13 cellular contexts compared by ENCODE assay signal in the genomic region with DNA sequence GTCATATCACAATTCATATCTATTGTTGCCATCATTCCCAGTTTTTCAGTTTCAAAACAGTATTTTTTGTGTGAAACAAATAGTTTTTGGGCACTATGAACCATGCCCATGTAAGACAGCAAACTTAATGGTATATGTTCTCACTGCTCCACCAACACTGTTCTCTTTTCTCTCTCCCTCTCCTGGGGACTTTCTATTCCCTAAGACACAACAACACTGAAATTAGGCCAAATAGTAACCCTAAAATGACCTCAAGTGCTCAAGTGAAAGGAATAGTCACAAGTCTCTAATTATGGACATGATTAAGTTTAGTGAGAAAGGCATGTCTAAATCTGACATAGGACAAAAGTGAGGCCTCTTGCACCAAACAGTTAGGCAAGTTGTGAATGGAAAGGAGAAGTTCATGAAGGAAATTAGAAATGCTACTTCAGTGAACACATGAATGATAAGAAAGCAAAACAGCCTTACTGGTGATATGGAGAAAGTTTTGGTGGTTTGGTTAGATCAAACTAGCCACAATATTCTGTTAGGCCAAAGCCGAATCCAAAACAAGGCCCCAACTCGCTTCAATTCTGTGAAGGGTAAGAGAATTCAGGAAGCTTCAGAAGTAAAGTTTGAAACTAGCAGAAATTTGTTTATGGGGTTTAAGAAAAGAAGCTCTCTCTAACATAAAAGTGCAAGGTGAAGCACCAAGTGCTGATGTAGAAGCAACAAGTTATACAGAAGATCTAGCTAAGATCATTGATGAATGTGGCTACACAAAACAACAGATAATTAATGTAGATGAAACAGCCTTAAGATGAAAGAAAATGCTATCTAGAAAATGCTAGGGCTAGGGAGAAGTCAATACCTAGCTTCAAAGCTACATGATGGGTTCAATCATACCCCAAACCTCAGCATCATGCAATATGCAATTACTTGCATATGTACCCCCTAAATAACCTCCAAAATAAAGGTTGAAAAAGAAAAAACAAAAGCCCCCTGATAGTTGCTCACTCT.
A peak's percentile ranks its signal among the peaks of the same experiment; 100 is the strongest.
DNase-seq lines count a peak whose midpoint lies in the region; ATAC-seq, FAIRE-seq and TF ChIP-seq lines count a peak whose summit lies in the region.
"Had no signal": no experiment of that assay in that cellular context is flagged by ENCODE, and none has a peak within 500 bp of the region (broad histone marks: within the 10 kb centered on the region; RNA-seq: fewer than 3 reads in every experiment).

No MANE protein-coding gene starts in this region.

- H3K27ac ChIP-seq in pancreas (no peak overlapping the region), aorta (ENCODE audit: low read depth in 1 of 2, low read length in 2 of 2) (no peak overlapping the region)
- H3K27ac ChIP-seq: body of pancreas, neural progenitor cell, Peyer's patch had no signal

- H3K27me3 Mint-ChIP-seq in immature natural killer cell (ENCODE audit: low read depth in 3 of 3): peaks cover 0 to 4% (median 1%) of the 10 kb centered on the region in 3 donors

- peak overlapping the region; percentile 44 to 93 (median 84) for H3K27ac Mint-ChIP-seq in immature natural killer cell
- H3K27ac Mint-ChIP-seq: neural progenitor cell had no signal

- H3K36me3 Mint-ChIP-seq in immature natural killer cell: peaks cover 35 to 43% (median 38%) of the 10 kb centered on the region in 3 donors

- peaks cover 2 to 18% (median 11%) of the 10 kb centered on the region in 6 donors for H3K9me3 Mint-ChIP-seq in immature natural killer cell

- intact Hi-C loops in pancreas (cut with DNase I) (no loop called here), aorta (cut with DNase I) (no loop called here)

- ATAC-seq in HG02678 (IDR thresholded peaks at IDR 0.05; ENCODE audit: unreplicated experiment) (peak; percentile 54), pancreas (no peak), aorta (ENCODE audit: low FRiP score) (no peak)
- ATAC-seq: body of pancreas had no signal

- no peaks in the 10 kb centered on the region for H3K9me3 ChIP-seq in pancreas
- H3K9me3 ChIP-seq in aorta (ENCODE audit: control insufficient read depth, low read length): peaks cover 2% of the 10 kb centered on the region
- H3K9me3 ChIP-seq: body of pancreas had no signal

- H3K36me3 ChIP-seq in pancreas (no peaks in the 10 kb centered on the region), aorta (ENCODE audit: control insufficient read depth in 1 of 2, insufficient read depth in 2 of 2, low read length in 1 of 2) (peaks cover 0 to 2% of the 10 kb centered on the region in 2 donors)
- H3K36me3 ChIP-seq: neural progenitor cell had no signal

- no peaks in the 10 kb centered on the region for H3K27me3 ChIP-seq in pancreas
- H3K27me3 ChIP-seq in aorta (ENCODE audit: control insufficient read depth in 1 of 2, insufficient read depth in 2 of 2, low read length in 1 of 2): no peaks in the 10 kb centered on the region
- H3K27me3 ChIP-seq: body of pancreas, neural progenitor cell, Peyer's patch had no signal

- whole genome bisulfite sequencing in pancreas, 2 donors: 94 to 98% methylated on average over 2 of the region's 2 CpGs
- WGBS in aorta, 2 donors: 97 to 98% methylated on average over 2 of the region's 2 CpGs

- peak; percentile 58 for FAIRE-seq in GM18507 (lab: Jason Lieb, UNC)
- no peak for FAIRE-seq in pancreas (lab: Jason Lieb, UNC)
- FAIRE-seq: islet of Langerhans had no signal

- DNase-seq in GM18507 (ENCODE audit: extremely low spot score, insufficient read length, low read depth): no peak
- DNase-seq in OCI-M1 (lab: John Stamatoyannopoulos, UW): peak; percentile 78
- peak in 2 of 3 donors; percentile 19 to 25 for DNase-seq in immature natural killer cell
- DNase-seq in NCI-H748 treated with DMSO at 0.1 percent for 48 hours (lab: John Stamatoyannopoulos, UW): no peak
- no peak for DNase-seq in amygdala (lab: John Stamatoyannopoulos, UW)
- DNase-seq in pancreas: no peak
- DNase-seq in aorta: no peak
- DNase-seq: body of pancreas, NCI-H187, Peyer's patch had no signal

- H3K4me3 Mint-ChIP-seq in immature natural killer cell: peak overlapping the region; percentile 12 to 84 (median 40)
- H3K4me3 Mint-ChIP-seq: neural progenitor cell had no signal

- TF ChIP-seq CTCF in pancreas (IDR thresholded peaks at IDR 0.05): no peak

- H3K4me1 Mint-ChIP-seq in immature natural killer cell: peaks cover 91 to 96% of the 10 kb centered on the region in 2 donors
- H3K4me1 Mint-ChIP-seq: neural progenitor cell had no signal

- H3K4me1 ChIP-seq in pancreas (no peaks in the 10 kb centered on the region), aorta (ENCODE audit: control insufficient read depth in 1 of 2, insufficient read depth in 2 of 2, low read length in 2 of 2) (no peaks in the 10 kb centered on the region)
- H3K4me1 ChIP-seq: body of pancreas, neural progenitor cell had no signal

- no peak overlapping the region for H3K4me3 ChIP-seq in pancreas
- no peak overlapping the region for H3K4me3 ChIP-seq in aorta (ENCODE audit: low read length in 2 of 2)
- H3K4me3 ChIP-seq: body of pancreas, neural progenitor cell, Peyer's patch had no signal

Comparison
In these comparisons a context has a peak if more than half of its experiments do, and no peak if none do; other contexts are left out.
1. DNase-seq: peak in OCI-M1 (single experiment) and immature natural killer cell (2 of 3); none in GM18507 (single experiment), NCI-H748 treated with DMSO at 0.1 percent for 48 hours (single experiment), amygdala (0 of 56), pancreas (0 of 6) and aorta (0 of 2).